In genomic region chr5:132416306-132417009, GRCh38 we compare ENCODE assay signal across 13 cellular contexts. TPM values are rescaled to one million over a fixed set of nuclear protein-coding genes. Genes with fewer than 3 reads are reported as not detected.
A peak's percentile ranks its signal among the peaks of the same experiment; 100 is the strongest.
DNase-seq lines count a peak whose midpoint lies in the region; ATAC-seq and TF ChIP-seq lines count a peak whose summit lies in the region.
"Had no signal": no experiment of that assay in that cellular context is flagged by ENCODE, and none has a peak within 500 bp of the region (broad histone marks: within the 10 kb centered on the region; RNA-seq: fewer than 3 reads in every experiment).

No MANE protein-coding gene starts in this region.

- DNase-seq in left ventricle myocardium inferior (no peak), left cardiac atrium (no peak), upper lobe of right lung (no peak), HuH-7 (ENCODE audit: low spot score) (no peak), foreskin fibroblast (no peak)
- DNase-seq in naive thymus-derived CD4-positive, alpha-beta T cell, result no peak
- DNase-seq: activated CD4-positive, alpha-beta T cell treated with anti-CD3 and anti-CD28 coated beads, Interleukin-2, amount 50 U/mL, for 1 hour; DMS53; NCI-H1436 treated with DMSO at 0.1 percent for 48 hours; NCI-H510A had no signal

- no peak for TF ChIP-seq CTCF in left ventricle myocardium inferior (IDR thresholded peaks at IDR 0.05; ENCODE audit: borderline replicate concordance)
- no peak for TF ChIP-seq CTCF in upper lobe of right lung (IDR thresholded peaks at IDR 0.05)
- no peak for TF ChIP-seq CTCF in foreskin fibroblast (IDR thresholded peaks at IDR 0.05; ENCODE audit: low read depth, low read length)

- CTCF ChIA-PET in naive thymus-derived CD4-positive, alpha-beta T cell (lab: Charles Lee), result interaction anchor here (0.7 to 2.8 kb wide), 8 partner anchors 10 to 160 kb away, joined by 3 to 12 read pairs (median 4); partner anchors contain the start of gene IRF1

- H3K9me3 Mint-ChIP-seq in naive thymus-derived CD4-positive, alpha-beta T cell, result peaks cover 0 to 2% (median 0%) of the 10 kb centered on the region in 11 donors
- H3K9me3 Mint-ChIP-seq: neural progenitor cell had no signal

- H3K36me3 Mint-ChIP-seq in naive thymus-derived CD4-positive, alpha-beta T cell, result peaks cover 5 to 61% (median 27%) of the 10 kb centered on the region in 5 donors
- H3K36me3 Mint-ChIP-seq: neural progenitor cell had no signal

- H3K27me3 Mint-ChIP-seq in naive thymus-derived CD4-positive, alpha-beta T cell, result no peaks in the 10 kb centered on the region

- POLR2A ChIA-PET in naive thymus-derived CD4-positive, alpha-beta T cell (lab: Charles Lee), result interaction anchor here (0.7 to 6.2 kb wide), 8 partner anchors 9 to 82 kb away, joined by 3 to 124 read pairs (median 13); partner anchors contain the start of gene IRF1

- H3K4me1 ChIP-seq in left ventricle myocardium inferior (peaks cover 100% of the 10 kb centered on the region), upper lobe of right lung (peaks cover 93% of the 10 kb centered on the region)
- peaks cover 47 to 74% of the 10 kb centered on the region in 2 donors for H3K4me1 ChIP-seq in naive thymus-derived CD4-positive, alpha-beta T cell (ENCODE audit: control insufficient read depth in 2 of 2, insufficient read depth in 2 of 2, low read length in 2 of 2)

- peak overlapping the region in 1 of 10 donors; percentile 17 for H3K4me3 Mint-ChIP-seq in naive thymus-derived CD4-positive, alpha-beta T cell
- H3K4me3 Mint-ChIP-seq: neural progenitor cell had no signal

- ATAC-seq in left cardiac atrium (no peak), upper lobe of right lung (no peak), GM21526 (IDR thresholded peaks at IDR 0.05; ENCODE audit: low FRiP score, unreplicated experiment) (no peak)
- ATAC-seq in naive thymus-derived CD4-positive, alpha-beta T cell, result no peak

- H3K27me3 ChIP-seq in left ventricle myocardium inferior (ENCODE audit: low read depth) (no peaks in the 10 kb centered on the region), upper lobe of right lung (no peaks in the 10 kb centered on the region)
- no peaks in the 10 kb centered on the region for H3K27me3 ChIP-seq in naive thymus-derived CD4-positive, alpha-beta T cell (ENCODE audit: control insufficient read depth in 2 of 2, insufficient read depth in 2 of 2, low read length in 2 of 2)
- H3K27me3 ChIP-seq: neural progenitor cell had no signal

- H3K4me1 Mint-ChIP-seq in naive thymus-derived CD4-positive, alpha-beta T cell, result peaks cover 72 to 100% (median 89%) of the 10 kb centered on the region in 7 donors

- H3K4me3 ChIP-seq in left ventricle myocardium inferior (no peak overlapping the region), upper lobe of right lung (no peak overlapping the region), foreskin fibroblast (ENCODE audit: low read depth in 1 of 2, low read length in 2 of 2) (no peak overlapping the region)
- no peak overlapping the region for H3K4me3 ChIP-seq in naive thymus-derived CD4-positive, alpha-beta T cell (ENCODE audit: low read length)
- H3K4me3 ChIP-seq: neural progenitor cell had no signal

- peak overlapping the region in 8 of 9 donors; percentile 42 to 99 (median 96) for H3K27ac Mint-ChIP-seq in naive thymus-derived CD4-positive, alpha-beta T cell
- H3K27ac Mint-ChIP-seq: neural progenitor cell had no signal

- intact Hi-C loops in left ventricle myocardium inferior (cut with micrococcal nuclease) (loop anchor here (5.0 kb wide), 1 partner anchor 76 kb away; the partner anchor contains the start of gene IRF1), left cardiac atrium (cut with DNase I) (no loop called here), upper lobe of right lung (cut with DNase I) (loop anchor here (5.0 kb wide), 1 partner anchor 71 kb away; no protein-coding TSS in a partner anchor)
- intact Hi-C loops in naive thymus-derived CD4-positive, alpha-beta T cell (cut with micrococcal nuclease), result no loop called here

- H3K27ac ChIP-seq in left ventricle myocardium inferior (replicated peaks) (peak overlapping the region; percentile 99), cingulate gyrus (ENCODE audit: low read depth, low read length) (peak overlapping the region; percentile 30), upper lobe of right lung (peak overlapping the region; percentile 59)
- peak overlapping the region; percentile 55 for H3K27ac ChIP-seq in naive thymus-derived CD4-positive, alpha-beta T cell (ENCODE audit: low read depth, low read length)
- H3K27ac ChIP-seq: neural progenitor cell had no signal

- H3K9me3 ChIP-seq in left ventricle myocardium inferior (replicated peaks) (no peaks in the 10 kb centered on the region), upper lobe of right lung (no peaks in the 10 kb centered on the region)
- H3K9me3 ChIP-seq in naive thymus-derived CD4-positive, alpha-beta T cell (ENCODE audit: control insufficient read depth in 2 of 3, low read length in 3 of 3), result no peaks in the 10 kb centered on the region

- H3K36me3 ChIP-seq in left ventricle myocardium inferior (peaks cover 9% of the 10 kb centered on the region), upper lobe of right lung (peaks cover 4% of the 10 kb centered on the region)
- H3K36me3 ChIP-seq in naive thymus-derived CD4-positive, alpha-beta T cell (ENCODE audit: control insufficient read depth in 2 of 3, insufficient read depth in 3 of 3, low read length in 3 of 3), result peaks cover 0 to 10% (median 5%) of the 10 kb centered on the region in 3 experiments
- H3K36me3 ChIP-seq: neural progenitor cell had no signal

RNA-seq across cellular contexts. Expression of gene SLC22A5, which starts 46.9 kb away (rescaled TPM):
- total RNA-seq in left ventricle myocardium inferior (20.8 TPM), left cardiac atrium (10 to 100 TPM in 1 of 2 donors, 1 to 10 TPM in 1; 7.9 to 15.3 TPM), upper lobe of right lung (10.2 TPM)
- 10 to 100 TPM in 1 of 5 experiments, 1 to 10 TPM in 4; 6.8 to 10.8 (median 8.0) TPM for total RNA-seq in naive thymus-derived CD4-positive, alpha-beta T cell
- polyA plus RNA-seq in naive thymus-derived CD4-positive, alpha-beta T cell, result 1 to 10 TPM; 1.8 to 3.6 TPM

Comparison
In these comparisons a context has a peak if more than half of its experiments do, and no peak if none do; other contexts are left out.
1. intact Hi-C loops: an anchor here in left ventricle myocardium inferior (5.0 kb wide) and upper lobe of right lung (5.0 kb wide); none called in left cardiac atrium and naive thymus-derived CD4-positive, alpha-beta T cell.
2. H3K27ac ChIP-seq: peak in every context shown above with its lines; median percentile 99 in left ventricle myocardium inferior; 59 in upper lobe of right lung; 55 in naive thymus-derived CD4-positive, alpha-beta T cell; 30 in cingulate gyrus.